16 cellular contexts compared by ENCODE assay signal in genomic region chr2:24238158-24238557, GRCh38.
A peak's percentile ranks its signal among the peaks of the same experiment; 100 is the strongest.
DNase-seq lines count a peak whose midpoint lies in the region; ATAC-seq lines count a peak whose summit lies in the region.
"Had no signal": no experiment of that assay in that cellular context is flagged by ENCODE, and none has a peak within 500 bp of the region (broad histone marks: within the 10 kb centered on the region; RNA-seq: fewer than 3 reads in every experiment).

No MANE protein-coding gene starts in this region.

- DNase-seq in DMS153 (lab: John Stamatoyannopoulos, UW) (peak; percentile 82), NCI-H1105 treated with DMSO at 0.1 percent for 48 hours (lab: John Stamatoyannopoulos, UW) (peak; percentile 92), NCI-H2196 (lab: John Stamatoyannopoulos, UW; ENCODE audit: unreplicated experiment) (peak; percentile 41), SHP77 (lab: John Stamatoyannopoulos, UW) (peak; percentile 69 to 83), foreskin melanocyte (no peak), left cardiac atrium (no peak)
- DNase-seq in stimulated activated CD4-positive, alpha-beta T cell treated with anti-CD3 and anti-CD28 coated beads, Interleukin-4, amount 100 ng/mL, for 24 hours = no peak
- DNase-seq: activated effector memory CD4-positive, alpha-beta T cell treated with anti-CD3 and anti-CD28 coated beads, Interleukin-2, amount 50 U/mL, for 16 hours; amniotic stem cell; CD8-positive, alpha-beta memory T cell; GM23248; Karpas-422; NCI-H1694; occipital lobe; stimulated activated CD4-positive, alpha-beta T cell treated with anti-CD3 and anti-CD28 coated beads, Interleukin-15, amount 100 ng/mL, for 24 hours; T-helper 1 cell had no signal

- ATAC-seq in left cardiac atrium = no peak

- intact Hi-C loops in left cardiac atrium (cut with DNase I) = loop anchor here in 1 of 2 donors (10.0 kb wide), 1 partner anchor 147 kb away; no protein-coding TSS in a partner anchor

Comparison
In these comparisons a context has a peak if more than half of its experiments do, and no peak if none do; other contexts are left out.
1. DNase-seq: peak in DMS153 (single experiment), NCI-H1105 treated with DMSO at 0.1 percent for 48 hours (single experiment), NCI-H2196 (single experiment) and SHP77 (2 of 2); none in stimulated activated CD4-positive, alpha-beta T cell treated with anti-CD3 and anti-CD28 coated beads, Interleukin-4, amount 100 ng/mL, for 24 hours (single experiment), foreskin melanocyte (single experiment) and left cardiac atrium (single experiment).